11 cellular contexts compared by ENCODE assay signal in the genomic region with DNA sequence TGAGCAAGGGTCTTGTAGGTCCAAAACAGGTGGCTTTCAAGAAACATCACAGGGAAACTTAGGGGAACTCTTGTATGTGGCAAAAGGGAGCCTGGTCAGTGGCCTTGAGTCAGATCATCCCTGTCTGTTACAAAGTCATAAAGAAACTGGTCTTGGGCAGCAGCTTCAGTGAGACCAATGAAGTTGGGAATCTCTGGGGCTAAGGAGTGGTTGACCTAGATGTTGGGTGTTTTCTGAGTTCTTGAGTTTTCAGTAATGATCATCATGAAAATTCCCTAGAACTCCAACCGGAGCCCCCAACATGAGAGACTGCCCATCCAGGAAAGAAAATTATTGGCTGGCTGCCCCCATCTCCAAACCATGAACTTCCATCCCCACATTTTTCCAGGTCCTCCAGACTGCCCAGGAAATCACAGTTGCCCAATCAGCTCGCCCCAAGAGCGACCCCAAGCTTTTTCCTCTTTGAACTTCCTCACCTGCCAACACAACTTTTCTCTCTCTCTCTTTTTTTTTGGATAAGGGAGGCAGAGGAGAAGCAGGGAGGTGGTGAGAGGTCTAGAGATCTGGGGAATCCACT. TPM values are rescaled to one million over a fixed set of nuclear protein-coding genes. Genes with fewer than 3 reads are reported as not detected.
A peak's percentile ranks its signal among the peaks of the same experiment; 100 is the strongest.
DNase-seq lines count a peak whose midpoint lies in the region; ATAC-seq, FAIRE-seq and TF ChIP-seq lines count a peak whose summit lies in the region.
"Had no signal": no experiment of that assay in that cellular context is flagged by ENCODE, and none has a peak within 500 bp of the region (broad histone marks: within the 10 kb centered on the region; RNA-seq: fewer than 3 reads in every experiment).

No MANE protein-coding gene starts in this region.

- H3K4me1 ChIP-seq in BLaER1 treated with 17β-estradiol and CSF1 and Interleukin-3, amounts not matched to agents 10 nM and 100 nM = peaks cover 97 to 100% (median 98%) of the 10 kb centered on the region in 10 experiments
- H3K4me1 ChIP-seq in adipocyte (ENCODE audit: control insufficient read depth, insufficient read depth, low read length) (peaks cover 45% of the 10 kb centered on the region), ovary (ENCODE audit: insufficient read depth) (peaks cover 29% of the 10 kb centered on the region)

- no peaks in the 10 kb centered on the region; a peak in 1 of 22 replicates for H4K20me1 ChIP-seq in BLaER1 treated with 17β-estradiol and CSF1 and Interleukin-3, amounts not matched to agents 10 nM and 100 nM

- TF ChIP-seq POLR2A in ovary (IDR thresholded peaks at IDR 0.05) = no peak
- no peak for TF ChIP-seq POLR2A in H54 (IDR thresholded peaks at IDR 0.05; ENCODE audit: low read depth, low read length)

- H3K36me3 ChIP-seq in BLaER1 treated with 17β-estradiol and CSF1 and Interleukin-3, amounts not matched to agents 10 nM and 100 nM = peaks cover 0 to 15% (median 0%) of the 10 kb centered on the region in 11 experiments; a peak in 2 of 22 replicates
- H3K36me3 ChIP-seq in adipocyte (ENCODE audit: control insufficient read depth, insufficient read depth, low read length, severe bottlenecking) (no peaks in the 10 kb centered on the region), ovary (no peaks in the 10 kb centered on the region)

- TF ChIP-seq CTCF in ovary (IDR thresholded peaks at IDR 0.05) = no peak

- H3K27me3 ChIP-seq in BLaER1 treated with 17β-estradiol and CSF1 and Interleukin-3, amounts not matched to agents 10 nM and 100 nM = peaks cover 0 to 15% (median 0%) of the 10 kb centered on the region in 11 experiments; a peak in 3 of 22 replicates
- H3K27me3 ChIP-seq in adipocyte (replicated peaks; ENCODE audit: control insufficient read depth, insufficient read depth, low read length) = no peaks in the 10 kb centered on the region
- no peaks in the 10 kb centered on the region for H3K27me3 ChIP-seq in ovary

- peak; percentile 29 for ATAC-seq in GM19025 (IDR thresholded peaks at IDR 0.05; ENCODE audit: low read depth, unreplicated experiment)
- peak; percentile 25 for ATAC-seq in HG03135 (IDR thresholded peaks at IDR 0.05; ENCODE audit: unreplicated experiment)

- intact Hi-C loops in ovary (cut with DNase I) = loop anchor here in 2 of 4 donors (2.0 to 10.0 kb wide), 2 partner anchors 187 to 199 kb away; no protein-coding TSS in a partner anchor

- H3K27ac ChIP-seq in BLaER1 treated with 17β-estradiol and CSF1 and Interleukin-3, amounts not matched to agents 10 nM and 100 nM = peak overlapping the region; percentile 71 to 99 (median 90)
- no peak overlapping the region for H3K27ac ChIP-seq in ovary

- no peaks in the 10 kb centered on the region for H3K9me3 ChIP-seq in BLaER1 treated with 17β-estradiol and CSF1 and Interleukin-3, amounts not matched to agents 10 nM and 100 nM (replicated peaks in 1 of 11)
- H3K9me3 ChIP-seq in adipocyte (ENCODE audit: control insufficient read depth, low read length) (no peaks in the 10 kb centered on the region), ovary (no peaks in the 10 kb centered on the region)

- peak overlapping the region; percentile 89 to 99 (median 95) for H3K4me2 ChIP-seq in BLaER1 treated with 17β-estradiol and CSF1 and Interleukin-3, amounts not matched to agents 10 nM and 100 nM

- DNase-seq in adipocyte (ENCODE audit: low read depth) (no peak), ureter (ENCODE audit: low spot score) (no peak), ovary (no peak), pons (ENCODE audit: low spot score) (no peak), H54 (ENCODE audit: insufficient read length, low spot score) (no peak)
- DNase-seq: DMS79 had no signal

- H3K9ac ChIP-seq in BLaER1 treated with 17β-estradiol and CSF1 and Interleukin-3, amounts not matched to agents 10 nM and 100 nM = peak overlapping the region; percentile 73 to 92 (median 82)
- H3K9ac ChIP-seq in adipocyte (ENCODE audit: low read length) = peak overlapping the region; percentile 91

- no peak for TF ChIP-seq EP300 in ovary (IDR thresholded peaks at IDR 0.05)

- WGBS in ovary, 3 donors = 88 to 96% (median 89%) methylated on average over 3 of the region's 3 CpGs

- H3K4me3 ChIP-seq in BLaER1 treated with 17β-estradiol and CSF1 and Interleukin-3, amounts not matched to agents 10 nM and 100 nM = peak overlapping the region in 9 of 10 experiments; percentile 1 to 68 (median 53); a peak in 12 of 20 replicates
- no peak overlapping the region for H3K4me3 ChIP-seq in adipocyte (ENCODE audit: low read length)
- no peak overlapping the region for H3K4me3 ChIP-seq in ovary

- FAIRE-seq in H54 (lab: Jason Lieb, UNC) = no peak
- FAIRE-seq: islet of Langerhans had no signal

RNA-seq across cellular contexts. Expression of gene CCR7, which starts 3.9 kb away (rescaled TPM):
- 0.57 TPM for total RNA-seq in ureter
- total RNA-seq in ovary = 1 to 10 TPM in 2 of 7 donors, under 1 TPM in 3, not detected in 2; 0.23 to 2.5 (median 0.37) TPM
- polyA plus RNA-seq in ovary = under 1 TPM; 0.18 to 0.60 TPM
- total RNA-seq: SK-MEL-5 had no signal

RNA-seq across cellular contexts. Expression of gene TNS4, which starts 60.0 kb away (rescaled TPM):
- total RNA-seq in ureter (53.1 TPM), ovary (1 to 10 TPM in 1 of 7 donors, under 1 TPM in 2, not detected in 4; 0.13 to 6.2 (median 0.95) TPM)
- polyA plus RNA-seq in ovary = under 1 TPM in 1 of 2 donors, not detected in 1; 0.13 TPM
- total RNA-seq: SK-MEL-5 had no signal

Comparison
In these comparisons a context has a peak if more than half of its experiments do, and no peak if none do; other contexts are left out.
1. H3K27ac ChIP-seq: peak in BLaER1 treated with 17β-estradiol and CSF1 and Interleukin-3, amounts not matched to agents 10 nM and 100 nM (11 of 11); none in ovary (0 of 2).
2. H3K4me3 ChIP-seq: peak in BLaER1 treated with 17β-estradiol and CSF1 and Interleukin-3, amounts not matched to agents 10 nM and 100 nM (9 of 10); none in adipocyte (single experiment) and ovary (single experiment).